1 cellular context compared by ENCODE assay signal in the genomic region with DNA sequence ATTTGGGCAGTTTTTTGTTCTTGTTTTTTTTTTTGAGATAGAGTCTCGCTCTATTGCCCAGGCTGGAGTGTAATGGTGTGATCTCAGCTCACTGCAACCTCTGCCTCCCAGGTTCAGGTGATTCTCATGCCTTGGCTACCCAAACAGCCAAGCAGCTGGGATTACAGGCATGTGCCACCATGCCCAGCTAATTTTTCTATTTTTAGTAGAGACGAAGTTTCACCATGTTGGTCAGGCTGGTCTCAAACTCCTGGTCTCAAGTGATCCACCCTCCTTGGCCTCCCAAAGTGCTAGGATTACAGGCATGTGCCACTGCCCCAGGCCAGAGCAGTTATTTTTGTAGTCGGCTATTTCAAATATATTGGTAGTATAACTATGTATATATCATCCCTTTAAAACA. TPM values are rescaled to one million over a fixed set of nuclear protein-coding genes. Genes with fewer than 3 reads are reported as not detected.
"Had no signal": no experiment of that assay in that cellular context is flagged by ENCODE, and none has a peak within 500 bp of the region (broad histone marks: within the 10 kb centered on the region; RNA-seq: fewer than 3 reads in every experiment).

No MANE protein-coding gene starts in this region.

RNA-seq across cellular contexts. Expression of gene ARPIN, which starts 27.6 kb away (rescaled TPM):
- total RNA-seq: OCI-LY7 had no signal
